14 cellular contexts compared by ENCODE assay signal in genomic region chr1:88730995-88731394, GRCh38. TPM values are rescaled to one million over a fixed set of nuclear protein-coding genes. Genes with fewer than 3 reads are reported as not detected.
DNase-seq lines count a peak whose midpoint lies in the region; ATAC-seq, FAIRE-seq and TF ChIP-seq lines count a peak whose summit lies in the region.
"Had no signal": no experiment of that assay in that cellular context is flagged by ENCODE, and none has a peak within 500 bp of the region (broad histone marks: within the 10 kb centered on the region; RNA-seq: fewer than 3 reads in every experiment).

No MANE protein-coding gene starts in this region.

- H3K4me1 ChIP-seq in cardiac muscle cell (ENCODE audit: low read depth): no peaks in the 10 kb centered on the region
- no peaks in the 10 kb centered on the region for H3K4me1 ChIP-seq in breast epithelium
- H3K4me1 ChIP-seq in muscle layer of colon (ENCODE audit: insufficient read depth, low read length): peaks cover 18% of the 10 kb centered on the region

- no peaks in the 10 kb centered on the region for H3K27me3 ChIP-seq in cardiac muscle cell
- H3K27me3 ChIP-seq in breast epithelium: no peaks in the 10 kb centered on the region
- no peaks in the 10 kb centered on the region for H3K27me3 ChIP-seq in muscle layer of colon (ENCODE audit: control insufficient read depth in 1 of 2, insufficient read depth in 2 of 2, low read length in 2 of 2)
- H3K27me3 ChIP-seq: ovary had no signal

- intact Hi-C loops in left ventricle myocardium superior (cut with micrococcal nuclease): no loop called here
- intact Hi-C loops in breast epithelium (cut with DNase I; ENCODE audit: low total_unique reads): no loop called here

- no peak overlapping the region for H3K4me3 Mint-ChIP-seq in type B pancreatic cell

- no peak overlapping the region for H3K9ac ChIP-seq in muscle layer of colon (ENCODE audit: low read length)

- H3K9me3 Mint-ChIP-seq in type B pancreatic cell: peaks cover 7% of the 10 kb centered on the region

- H3K27me3 Mint-ChIP-seq in type B pancreatic cell: no peaks in the 10 kb centered on the region

- H3K27ac ChIP-seq in cardiac muscle cell (peak overlapping the region; percentile 23), breast epithelium (peak overlapping the region; percentile 40 to 45), muscle layer of colon (ENCODE audit: low read depth, low read length) (peak overlapping the region; percentile 22)

- no peaks in the 10 kb centered on the region for H3K9me3 ChIP-seq in cardiac muscle cell (ENCODE audit: low read depth)
- peaks cover 10 to 13% of the 10 kb centered on the region in 2 donors for H3K9me3 ChIP-seq in breast epithelium
- H3K9me3 ChIP-seq in muscle layer of colon (ENCODE audit: low read length): no peaks in the 10 kb centered on the region
- H3K9me3 ChIP-seq: ovary had no signal

- no peak for ATAC-seq in left ventricle myocardium superior
- no peak for ATAC-seq in HG03432 (IDR thresholded peaks at IDR 0.05; ENCODE audit: unreplicated experiment)

- FAIRE-seq in frontal cortex (lab: Jason Lieb, UNC): no peak

- H3K36me3 Mint-ChIP-seq in type B pancreatic cell: peaks cover 35% of the 10 kb centered on the region

- peak overlapping the region; percentile 21 for H3K27ac Mint-ChIP-seq in type B pancreatic cell

- no peak for TF ChIP-seq CTCF in cardiac muscle cell (IDR thresholded peaks at IDR 0.05; ENCODE audit: low read depth, low read length)
- TF ChIP-seq CTCF in breast epithelium (IDR thresholded peaks at IDR 0.05): no peak
- no peak for TF ChIP-seq CTCF in type B pancreatic cell (conservative IDR thresholded peaks at IDR 0.05)

- no peak overlapping the region for H3K4me3 ChIP-seq in cardiac muscle cell
- H3K4me3 ChIP-seq in breast epithelium: no peak overlapping the region
- H3K4me3 ChIP-seq in muscle layer of colon (ENCODE audit: low read depth in 1 of 2, low read length in 2 of 2): peak overlapping the region in 1 of 2 donors; percentile 22
- H3K4me3 ChIP-seq: ovary had no signal

- no peak for TF ChIP-seq POLR2A in breast epithelium (IDR thresholded peaks at IDR 0.05)

- H3K36me3 ChIP-seq in cardiac muscle cell (no peaks in the 10 kb centered on the region), breast epithelium (no peaks in the 10 kb centered on the region), muscle layer of colon (ENCODE audit: insufficient read depth, low read length) (no peaks in the 10 kb centered on the region)
- H3K36me3 ChIP-seq: ovary had no signal

- DNase-seq in cardiac muscle cell (ENCODE audit: low read depth in 1 of 2, low spot score in 1 of 2) (no peak), left ventricle myocardium superior (no peak), breast epithelium (ENCODE audit: low spot score in 2 of 2) (no peak), type B pancreatic cell (ENCODE audit: extremely low spot score, unreplicated experiment) (no peak), frontal cortex (ENCODE audit: low spot score in 2 of 2) (no peak)
- DNase-seq in NK-92 treated with Interleukin-12 subunit alpha and Interleukin-12 subunit beta, amount 100 ng/mL, for 24 hours (lab: John Stamatoyannopoulos, UW): no peak
- DNase-seq: activated CD4-positive, alpha-beta T cell treated with anti-CD3 and anti-CD28 coated beads for 4 hours; activated naive CD4-positive, alpha-beta T cell; effector CD8-positive, alpha-beta T cell; GF-D8; GOT3 had no signal

- H3K4me1 Mint-ChIP-seq in type B pancreatic cell (ENCODE audit: unreplicated experiment): peaks cover 15% of the 10 kb centered on the region

RNA-seq across cellular contexts. Expression of gene PKN2, which starts 46.9 kb away (rescaled TPM):
- total RNA-seq in cardiac muscle cell: 18.4 and 27.6 TPM in 2 replicates
- 22.5 and 25.8 TPM in 2 replicates for polyA plus RNA-seq in cardiac muscle cell
- total RNA-seq in left ventricle myocardium superior: 32.7 TPM
- 10 to 100 TPM; 47.0 to 75.5 (median 60.3) TPM for total RNA-seq in breast epithelium
- 56.0 and 69.2 TPM in 2 replicates for total RNA-seq in type B pancreatic cell (ENCODE audit: low replicate concordance)
- total RNA-seq in frontal cortex: 86.4 TPM
